ENCODE assay signal across 28 cellular contexts in genomic region chr18:39561136-39561535, GRCh38.
A peak's percentile ranks its signal among the peaks of the same experiment; 100 is the strongest.
DNase-seq lines count a peak whose midpoint lies in the region; ATAC-seq, FAIRE-seq and TF ChIP-seq lines count a peak whose summit lies in the region.
"Had no signal": no experiment of that assay in that cellular context is flagged by ENCODE, and none has a peak within 500 bp of the region (broad histone marks: within the 10 kb centered on the region; RNA-seq: fewer than 3 reads in every experiment).

No MANE protein-coding gene starts in this region.

- CTCF ChIA-PET in A673 (lab: Charles Lee) = no interaction called here

- in situ Hi-C loops in GM23248 (cut with MboI) = no loop called here
- in situ Hi-C loops in astrocyte of the spinal cord (cut with HindIII; ENCODE audit: low sequenced_read_pairs) = no loop called here

- H3K4me3 ChIP-seq in A673 (ENCODE audit: low read depth, low read length, poor library complexity, severe bottlenecking) (no peak overlapping the region), GM23248 (no peak overlapping the region), astrocyte of the spinal cord (ENCODE audit: low read depth, low read length) (no peak overlapping the region), small intestine (ENCODE audit: low read depth in 1 of 2, low read length in 2 of 2) (no peak overlapping the region)
- H3K4me3 ChIP-seq: gastrocnemius medialis, hepatocyte, prostate gland, stomach, thyroid gland had no signal

- no peak for FAIRE-seq in small intestine (lab: Jason Lieb, UNC)
- FAIRE-seq: A204.1, G401.6 had no signal

- no peak overlapping the region for H2AFZ ChIP-seq in GM23248
- H2AFZ ChIP-seq: hepatocyte had no signal

- POLR2A ChIA-PET in A673 (lab: Charles Lee; ENCODE audit: low non-redundant PET) = no interaction called here

- peaks cover 39% of the 10 kb centered on the region for H3K4me1 ChIP-seq in A673 (ENCODE audit: insufficient read depth, low read length, poor library complexity, severe bottlenecking)
- no peaks in the 10 kb centered on the region for H3K4me1 ChIP-seq in GM23248 (ENCODE audit: insufficient read depth)
- no peaks in the 10 kb centered on the region for H3K4me1 ChIP-seq in small intestine (ENCODE audit: control insufficient read depth in 2 of 2, insufficient read depth in 1 of 2, low read depth in 1 of 2, low read length in 1 of 2)
- H3K4me1 ChIP-seq: BE2C, gastrocnemius medialis, prostate gland, stomach, thyroid gland had no signal

- no peaks in the 10 kb centered on the region for H3K27me3 ChIP-seq in A673 (replicated peaks; ENCODE audit: insufficient read depth, low read depth, low read length, poor library complexity)
- H3K27me3 ChIP-seq in GM23248 (replicated peaks; ENCODE audit: insufficient read depth) = no peaks in the 10 kb centered on the region
- H3K27me3 ChIP-seq in small intestine (ENCODE audit: control insufficient read depth in 2 of 2, insufficient read depth in 2 of 2, low read length in 2 of 2) = no peaks in the 10 kb centered on the region
- H3K27me3 ChIP-seq: BE2C, brain microvascular endothelial cell, gastrocnemius medialis, hepatocyte, neutrophil, stomach, thyroid gland had no signal

- WGBS in GM23248 (ENCODE audit: low coverage in 1 of 2, low lambda C conversion rate in 2 of 2, missing lambda C conversion rate in 2 of 2), 2 experiments = 47 to 49% methylated on average over 2 of the region's 2 CpGs
- WGBS in small intestine, 3 donors = 58 to 77% (median 77%) methylated on average over 2 of the region's 2 CpGs

- no TSS peak for BruUV-seq in A673 (replicated peaks; lab: Mats Ljungman, UMichigan)

- H3K79me2 ChIP-seq in GM23248 (ENCODE audit: insufficient read depth) = no peaks in the 10 kb centered on the region
- H3K79me2 ChIP-seq: hepatocyte had no signal

- no peak for TF ChIP-seq CTCF in A673 (conservative IDR thresholded peaks at IDR 0.05; ENCODE audit: low read depth, low read length)
- no peak for TF ChIP-seq CTCF in astrocyte of the spinal cord (IDR thresholded peaks at IDR 0.05; ENCODE audit: low read depth, low read length)

- H3K27ac ChIP-seq in A673 (ENCODE audit: low read depth, low read length, poor library complexity, severe bottlenecking) (no peak overlapping the region), GM23248 (no peak overlapping the region), small intestine (ENCODE audit: low read depth in 1 of 2, low read length in 1 of 2) (no peak overlapping the region)
- H3K27ac ChIP-seq: brain microvascular endothelial cell, gastrocnemius medialis, hepatocyte, KMS-11, neutrophil, prostate gland, stomach, thyroid gland had no signal

- no peaks in the 10 kb centered on the region for H3F3A ChIP-seq in GM23248 (ENCODE audit: insufficient read depth)

- no peak overlapping the region for H3K9ac ChIP-seq in GM23248
- H3K9ac ChIP-seq: KMS-11 had no signal

- intact Hi-C loops in A673 (cut with micrococcal nuclease; ENCODE audit: unreplicated experiment) = no loop called here

- H3K4me2 ChIP-seq in GM23248 (ENCODE audit: unreplicated experiment) = no peak overlapping the region
- H3K4me2 ChIP-seq: hepatocyte, KMS-11 had no signal

- H3K9me3 ChIP-seq in A673 (ENCODE audit: low read depth, low read length, poor library complexity, severe bottlenecking) (no peaks in the 10 kb centered on the region), GM23248 (ENCODE audit: low read depth) (no peaks in the 10 kb centered on the region), small intestine (ENCODE audit: control insufficient read depth, low read depth) (no peaks in the 10 kb centered on the region)
- H3K9me3 ChIP-seq: BE2C, gastrocnemius medialis, neutrophil, prostate gland, stomach, thyroid gland had no signal

- DNase-seq in A673 (ENCODE audit: low spot score) (peak; percentile 79), GM23248 (peak; percentile 11), astrocyte of the spinal cord (ENCODE audit: low read depth, low spot score) (peak; percentile 13), lung microvascular endothelial cell (ENCODE audit: low read depth in 2 of 2) (peak; percentile 28 to 91), small intestine (no peak), cerebellar cortex (ENCODE audit: low spot score) (no peak)
- DNase-seq: activated CD4-positive, alpha-beta T cell treated with anti-CD3 and anti-CD28 coated beads for 4 hours; activated naive CD8-positive, alpha-beta T cell treated with anti-CD3 and anti-CD28 coated beads, Interleukin-2, amount 50 U/mL, for 24 hours; activated T-cell treated with anti-CD3 and anti-CD28 coated beads, Interleukin-2, amount 50 U/mL, for 4 hours; BE2C; brain microvascular endothelial cell; effector CD8-positive, alpha-beta T cell; erythroblast; gastrocnemius medialis; mammary epithelial cell; NCI-H1417 treated with DMSO at 0.1 percent for 48 hours; stimulated activated CD8-positive, alpha-beta memory T cell treated with anti-CD3 and anti-CD28 coated beads, Interleukin-4, amount 100 ng/mL, for 48 hours; stomach; thyroid gland had no signal

- ATAC-seq in GM18511 (IDR thresholded peaks at IDR 0.05; ENCODE audit: unreplicated experiment) = no peak
- no peak for ATAC-seq in GM18870 (IDR thresholded peaks at IDR 0.05; ENCODE audit: unreplicated experiment)
- ATAC-seq: activated naive CD8-positive, alpha-beta T cell treated with anti-CD3 and anti-CD28 coated beads, Interleukin-2, amount 50 U/mL, for 24 hours; activated T-cell treated with anti-CD3 and anti-CD28 coated beads, Interleukin-2, amount 50 U/mL, for 4 hours; gastrocnemius medialis; Right ventricle myocardium inferior had no signal

- no peaks in the 10 kb centered on the region for H4K20me1 ChIP-seq in GM23248 (ENCODE audit: insufficient read depth)

- H3K9me2 ChIP-seq in GM23248 (ENCODE audit: insufficient read depth) = peaks cover 5% of the 10 kb centered on the region; the same call in 1 of the 2 replicates

- H3K36me3 ChIP-seq in A673 (ENCODE audit: insufficient read depth, low read length, poor library complexity, severe bottlenecking) (no peaks in the 10 kb centered on the region), GM23248 (ENCODE audit: low read depth) (no peaks in the 10 kb centered on the region), small intestine (ENCODE audit: control insufficient read depth in 2 of 2, insufficient read depth in 2 of 2, low read length in 2 of 2) (no peaks in the 10 kb centered on the region)
- H3K36me3 ChIP-seq: BE2C, brain microvascular endothelial cell, gastrocnemius medialis, neutrophil, prostate gland, stomach, thyroid gland had no signal

Comparison
In these comparisons a context has a peak if more than half of its experiments do, and no peak if none do; other contexts are left out.
1. DNase-seq: peak in A673 (single experiment), GM23248 (single experiment), astrocyte of the spinal cord (single experiment) and lung microvascular endothelial cell (2 of 2); none in small intestine (single experiment) and cerebellar cortex (single experiment).